28 cellular contexts compared by ENCODE assay signal in the genomic region with DNA sequence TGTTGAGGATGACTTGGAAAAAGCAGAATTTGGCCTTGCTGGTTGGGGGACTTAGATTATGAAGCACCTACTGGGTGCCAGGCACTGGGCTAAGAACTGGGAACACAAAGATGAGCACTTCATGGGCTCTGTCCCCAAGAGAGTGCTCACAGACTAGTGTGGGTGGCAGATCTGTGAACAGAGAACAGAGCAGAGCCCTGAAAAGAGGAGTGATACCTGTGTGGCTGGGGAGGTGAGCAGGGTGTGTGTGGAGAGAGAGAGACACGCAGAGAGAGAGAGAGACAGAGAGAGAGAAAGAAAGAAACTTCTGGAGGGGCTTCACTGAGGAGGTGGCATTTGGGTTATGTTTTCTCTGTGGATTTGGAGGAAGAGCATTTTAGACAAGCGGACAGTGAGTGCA.
A peak's percentile ranks its signal among the peaks of the same experiment; 100 is the strongest.
DNase-seq lines count a peak whose midpoint lies in the region; ATAC-seq and TF ChIP-seq lines count a peak whose summit lies in the region.
"Had no signal": no experiment of that assay in that cellular context is flagged by ENCODE, and none has a peak within 500 bp of the region (broad histone marks: within the 10 kb centered on the region; RNA-seq: fewer than 3 reads in every experiment).

No MANE protein-coding gene starts in this region.

- no peak overlapping the region for H3K4me3 Mint-ChIP-seq in activated CD8-positive, alpha-beta memory T cell treated with anti-CD3 and anti-CD28 coated beads, Interleukin-2, amount 10 ng/mL, durations not matched to agents 7 days and 5 days
- no peak overlapping the region for H3K4me3 Mint-ChIP-seq in CD8-positive, alpha-beta T cell
- H3K4me3 Mint-ChIP-seq in activated naive CD8-positive, alpha-beta T cell treated with anti-CD3 and anti-CD28 coated beads, Interleukin-2, amount 10 ng/mL, durations not matched to agents 7 days and 5 days, result no peak overlapping the region
- peak overlapping the region; percentile 75 for H3K4me3 Mint-ChIP-seq in natural killer cell
- H3K4me3 Mint-ChIP-seq: activated T-cell treated with anti-CD3 and anti-CD28 coated beads, Interleukin-2, amount 50 U/mL, for 4 hours; neural crest cell had no signal

- H3K4me3 ChIP-seq in CD8-positive, alpha-beta T cell (ENCODE audit: low read depth, low read length), result no peak overlapping the region
- no peak overlapping the region for H3K4me3 ChIP-seq in gastroesophageal sphincter
- H3K4me3 ChIP-seq: gastrocnemius medialis, ovary, SJSA1, testis, uterus had no signal

- H3K27ac ChIP-seq in CD8-positive, alpha-beta T cell (ENCODE audit: low read depth, low read length), result no peak overlapping the region
- H3K27ac ChIP-seq in gastroesophageal sphincter, result no peak overlapping the region
- H3K27ac ChIP-seq: gastrocnemius medialis, ovary, SJSA1, testis, uterus had no signal

- CTCF ChIA-PET in activated CD8-positive, alpha-beta memory T cell treated with anti-CD3 and anti-CD28 coated beads, Interleukin-2, amount 10 ng/mL, durations not matched to agents 7 days and 5 days (lab: Charles Lee), result no interaction called here
- CTCF ChIA-PET in CD8-positive, alpha-beta T cell (lab: Charles Lee), result interaction anchor here (0.9 kb wide), 1 partner anchor 87 kb away, joined by 3 read pairs; no protein-coding TSS in a partner anchor

- TF ChIP-seq CTCF in CD8-positive, alpha-beta T cell (IDR thresholded peaks at IDR 0.05), result no peak
- TF ChIP-seq CTCF in natural killer cell (IDR thresholded peaks at IDR 0.05) (no peak), gastroesophageal sphincter (IDR thresholded peaks at IDR 0.05) (no peak)

- peaks cover 36% of the 10 kb centered on the region for H3K4me1 Mint-ChIP-seq in activated CD8-positive, alpha-beta memory T cell treated with anti-CD3 and anti-CD28 coated beads, Interleukin-2, amount 10 ng/mL, durations not matched to agents 7 days and 5 days
- peaks cover 27% of the 10 kb centered on the region for H3K4me1 Mint-ChIP-seq in CD8-positive, alpha-beta T cell (ENCODE audit: low read depth)
- peaks cover 26% of the 10 kb centered on the region for H3K4me1 Mint-ChIP-seq in activated naive CD8-positive, alpha-beta T cell treated with anti-CD3 and anti-CD28 coated beads, Interleukin-2, amount 10 ng/mL, durations not matched to agents 7 days and 5 days
- H3K4me1 Mint-ChIP-seq in natural killer cell, result peaks cover 43 to 44% of the 10 kb centered on the region in 2 donors

- H3K27ac Mint-ChIP-seq in activated CD8-positive, alpha-beta memory T cell treated with anti-CD3 and anti-CD28 coated beads, Interleukin-2, amount 10 ng/mL, durations not matched to agents 7 days and 5 days, result peak overlapping the region; percentile 10
- H3K27ac Mint-ChIP-seq in CD8-positive, alpha-beta T cell, result peak overlapping the region; percentile 58
- H3K27ac Mint-ChIP-seq in activated naive CD8-positive, alpha-beta T cell treated with anti-CD3 and anti-CD28 coated beads, Interleukin-2, amount 10 ng/mL, durations not matched to agents 7 days and 5 days, result peak overlapping the region; percentile 56
- H3K27ac Mint-ChIP-seq in natural killer cell, result peak overlapping the region; percentile 90 to 94

- H3K36me3 Mint-ChIP-seq in activated CD8-positive, alpha-beta memory T cell treated with anti-CD3 and anti-CD28 coated beads, Interleukin-2, amount 10 ng/mL, durations not matched to agents 7 days and 5 days, result no peaks in the 10 kb centered on the region
- H3K36me3 Mint-ChIP-seq in CD8-positive, alpha-beta T cell, result no peaks in the 10 kb centered on the region
- no peaks in the 10 kb centered on the region for H3K36me3 Mint-ChIP-seq in activated naive CD8-positive, alpha-beta T cell treated with anti-CD3 and anti-CD28 coated beads, Interleukin-2, amount 10 ng/mL, durations not matched to agents 7 days and 5 days
- H3K36me3 Mint-ChIP-seq in natural killer cell, result no peaks in the 10 kb centered on the region

- no peaks in the 10 kb centered on the region for H3K27me3 Mint-ChIP-seq in activated CD8-positive, alpha-beta memory T cell treated with anti-CD3 and anti-CD28 coated beads, Interleukin-2, amount 10 ng/mL, durations not matched to agents 7 days and 5 days
- H3K27me3 Mint-ChIP-seq in CD8-positive, alpha-beta T cell (ENCODE audit: low read depth), result no peaks in the 10 kb centered on the region
- H3K27me3 Mint-ChIP-seq in activated naive CD8-positive, alpha-beta T cell treated with anti-CD3 and anti-CD28 coated beads, Interleukin-2, amount 10 ng/mL, durations not matched to agents 7 days and 5 days, result no peaks in the 10 kb centered on the region
- no peaks in the 10 kb centered on the region for H3K27me3 Mint-ChIP-seq in natural killer cell (ENCODE audit: low read depth in 2 of 2)

- POLR2A ChIA-PET in CD8-positive, alpha-beta T cell (lab: Charles Lee), result no interaction called here
- POLR2A ChIA-PET in activated naive CD8-positive, alpha-beta T cell treated with anti-CD3 and anti-CD28 coated beads, Interleukin-2, amount 10 ng/mL, durations not matched to agents 7 days and 5 days (lab: Charles Lee), result no interaction called here

- 76 to 95% methylated on average over 2 of the region's 2 CpGs for WGBS in gastroesophageal sphincter (ENCODE audit: low coverage in 1 of 2), 2 donors

- no peak for ATAC-seq in activated CD8-positive, alpha-beta memory T cell treated with anti-CD3 and anti-CD28 coated beads, Interleukin-2, amount 10 ng/mL, durations not matched to agents 7 days and 5 days
- no peak for ATAC-seq in CD8-positive, alpha-beta T cell
- ATAC-seq in activated naive CD8-positive, alpha-beta T cell treated with anti-CD3 and anti-CD28 coated beads, Interleukin-2, amount 10 ng/mL, durations not matched to agents 7 days and 5 days (ENCODE audit: low read depth), result no peak
- no peak for ATAC-seq in natural killer cell
- no peak for ATAC-seq in HG02970 (IDR thresholded peaks at IDR 0.05; ENCODE audit: low FRiP score, unreplicated experiment)
- no peak for ATAC-seq in gastroesophageal sphincter
- ATAC-seq: activated CD4-positive, CD25-positive, alpha-beta regulatory T cell treated with anti-CD3 and anti-CD28 coated beads, Interleukin-2, amount 50 U/mL, for 24 hours; gastrocnemius medialis; left colon had no signal

- no peak for TF ChIP-seq POLR2A in gastroesophageal sphincter (IDR thresholded peaks at IDR 0.05)

- TF ChIP-seq EP300 in gastroesophageal sphincter (IDR thresholded peaks at IDR 0.05), result no peak

- no peaks in the 10 kb centered on the region for H3K27me3 ChIP-seq in CD8-positive, alpha-beta T cell (ENCODE audit: insufficient read depth, low read length)
- no peaks in the 10 kb centered on the region for H3K27me3 ChIP-seq in gastroesophageal sphincter
- H3K27me3 ChIP-seq: gastrocnemius medialis, ovary, SJSA1, testis, uterus had no signal

- DNase-seq in activated CD8-positive, alpha-beta memory T cell treated with anti-CD3 and anti-CD28 coated beads, Interleukin-2, amount 10 ng/mL, durations not matched to agents 7 days and 5 days, result no peak
- DNase-seq in activated CD8-positive, alpha-beta memory T cell treated with anti-CD3 and anti-CD28 coated beads for 24 hours, result no peak
- no peak for DNase-seq in CD8-positive, alpha-beta T cell
- DNase-seq in activated naive CD8-positive, alpha-beta T cell treated with anti-CD3 and anti-CD28 coated beads, Interleukin-2, amount 10 ng/mL, durations not matched to agents 7 days and 5 days, result no peak
- DNase-seq in natural killer cell, result no peak
- no peak for DNase-seq in AML-193 (lab: John Stamatoyannopoulos, UW)
- DNase-seq: activated naive CD4-positive, alpha-beta T cell; activated T-cell treated with anti-CD3 and anti-CD28 coated beads, Interleukin-2, amount 50 U/mL, for 4 hours; gastrocnemius medialis; H7; hypothalamus; KG1; left colon; mammary epithelial cell; NCI-H1092 treated with DMSO at 0.1 percent for 48 hours; NCI-H187 treated with DMSO at 0.1 percent for 48 hours; NCI-H2171 treated with DMSO at 0.1 percent for 48 hours; NCI-H510A; ovary; RPMI8226; stimulated activated naive CD4-positive, alpha-beta T cell; testis; uterus had no signal

- H3K4me1 ChIP-seq in CD8-positive, alpha-beta T cell (ENCODE audit: insufficient read depth, low read length), result peaks cover 19% of the 10 kb centered on the region
- H3K4me1 ChIP-seq in gastroesophageal sphincter, result no peaks in the 10 kb centered on the region
- H3K4me1 ChIP-seq: gastrocnemius medialis, testis, uterus had no signal

- intact Hi-C loops in CD8-positive, alpha-beta T cell (cut with DNase I, micrococcal nuclease), result no loop called here
- intact Hi-C loops in natural killer cell (cut with micrococcal nuclease), result no loop called here

- no peaks in the 10 kb centered on the region for H3K36me3 ChIP-seq in CD8-positive, alpha-beta T cell (ENCODE audit: insufficient read depth, low read length)
- H3K36me3 ChIP-seq in gastroesophageal sphincter, result no peaks in the 10 kb centered on the region
- H3K36me3 ChIP-seq: gastrocnemius medialis, ovary, SJSA1, uterus had no signal

- no peaks in the 10 kb centered on the region for H3K9me3 ChIP-seq in CD8-positive, alpha-beta T cell (ENCODE audit: low read length)
- H3K9me3 ChIP-seq in gastroesophageal sphincter, result no peaks in the 10 kb centered on the region
- H3K9me3 ChIP-seq: gastrocnemius medialis, ovary, SJSA1, testis, uterus had no signal

- H3K9me3 Mint-ChIP-seq in activated CD8-positive, alpha-beta memory T cell treated with anti-CD3 and anti-CD28 coated beads, Interleukin-2, amount 10 ng/mL, durations not matched to agents 7 days and 5 days (ENCODE audit: low read depth), result no peaks in the 10 kb centered on the region
- no peaks in the 10 kb centered on the region for H3K9me3 Mint-ChIP-seq in CD8-positive, alpha-beta T cell
- no peaks in the 10 kb centered on the region for H3K9me3 Mint-ChIP-seq in activated naive CD8-positive, alpha-beta T cell treated with anti-CD3 and anti-CD28 coated beads, Interleukin-2, amount 10 ng/mL, durations not matched to agents 7 days and 5 days
- no peaks in the 10 kb centered on the region for H3K9me3 Mint-ChIP-seq in natural killer cell
- H3K9me3 Mint-ChIP-seq: activated T-cell treated with anti-CD3 and anti-CD28 coated beads, Interleukin-2, amount 50 U/mL, for 4 hours; neural crest cell had no signal

Comparison
In these comparisons a context has a peak if more than half of its experiments do, and no peak if none do; other contexts are left out.
1. H3K27ac Mint-ChIP-seq: peak in every context shown above with its lines; median percentile 92 in natural killer cell; 58 in CD8-positive, alpha-beta T cell; 56 in activated naive CD8-positive, alpha-beta T cell treated with anti-CD3 and anti-CD28 coated beads, Interleukin-2, amount 10 ng/mL, durations not matched to agents 7 days and 5 days; 10 in activated CD8-positive, alpha-beta memory T cell treated with anti-CD3 and anti-CD28 coated beads, Interleukin-2, amount 10 ng/mL, durations not matched to agents 7 days and 5 days.